ENCODE assay signal across 1 cellular context in the genomic region with DNA sequence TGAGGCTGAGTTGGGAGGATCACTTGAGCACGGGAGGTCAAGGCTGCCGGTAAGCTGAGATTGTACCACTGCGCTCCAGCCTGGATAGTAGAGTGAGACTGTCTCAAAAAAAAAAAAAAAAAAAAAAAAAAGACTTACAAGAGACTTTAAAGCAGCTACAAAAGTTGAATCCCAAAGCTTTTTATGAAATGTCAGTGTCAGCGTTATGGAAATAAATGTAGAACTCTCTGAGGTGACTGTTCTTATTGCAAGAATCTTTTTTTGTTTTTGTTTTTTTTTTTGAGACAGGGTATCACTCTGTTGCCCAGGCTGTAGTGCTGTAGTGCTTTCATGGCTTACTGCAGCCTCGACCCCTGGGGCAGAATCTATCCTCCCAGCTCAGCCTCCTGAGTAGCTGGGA.
TF ChIP-seq lines count a peak whose summit lies in the region.

No MANE protein-coding gene starts in this region.

TF ChIP-seq in HepG2, 621 proteins besides CTCF, POLR2A, EP300 and RAD21:
- TF ChIP-seq MAFF (IDR thresholded peaks at IDR 0.05; ENCODE audit: low read depth, low read length) (peak; percentile 36; the same call in 1 of the 2 replicates), ZNF34 (CRISPR knock-in tag; IDR thresholded peaks at IDR 0.05; ENCODE audit: borderline replicate concordance) (no peak), MAFK (conservative IDR thresholded peaks at IDR 0.05 in 1 of 2, IDR thresholded peaks at IDR 0.05 in 1 of 2; ENCODE audit: low read length in 2 of 2) (peak in 1 of 2 experiments; percentile 60; a peak in 2 of 4 replicates)
- TF ChIP-seq, protein P1, sequence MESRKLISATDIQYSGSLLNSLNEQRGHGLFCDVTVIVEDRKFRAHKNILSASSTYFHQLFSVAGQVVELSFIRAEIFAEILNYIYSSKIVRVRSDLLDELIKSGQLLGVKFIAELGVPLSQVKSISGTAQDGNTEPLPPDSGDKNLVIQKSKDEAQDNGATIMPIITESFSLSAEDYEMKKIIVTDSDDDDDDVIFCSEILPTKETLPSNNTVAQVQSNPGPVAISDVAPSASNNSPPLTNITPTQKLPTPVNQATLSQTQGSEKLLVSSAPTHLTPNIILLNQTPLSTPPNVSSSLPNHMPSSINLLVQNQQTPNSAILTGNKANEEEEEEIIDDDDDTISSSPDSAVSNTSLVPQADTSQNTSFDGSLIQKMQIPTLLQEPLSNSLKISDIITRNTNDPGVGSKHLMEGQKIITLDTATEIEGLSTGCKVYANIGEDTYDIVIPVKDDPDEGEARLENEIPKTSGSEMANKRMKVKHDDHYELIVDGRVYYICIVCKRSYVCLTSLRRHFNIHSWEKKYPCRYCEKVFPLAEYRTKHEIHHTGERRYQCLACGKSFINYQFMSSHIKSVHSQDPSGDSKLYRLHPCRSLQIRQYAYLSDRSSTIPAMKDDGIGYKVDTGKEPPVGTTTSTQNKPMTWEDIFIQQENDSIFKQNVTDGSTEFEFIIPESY (CRISPR knock-in tag; IDR thresholded peaks at IDR 0.05), result no peak
